In genomic region chr16:31042866-31043265, GRCh38 we compare ENCODE assay signal across 1 cellular context.
TF ChIP-seq lines count a peak whose summit lies in the region.

No MANE protein-coding gene starts in this region.

TF ChIP-seq in WTC11, 78 proteins besides CTCF, POLR2A, EP300 and RAD21 (continued from another document):
- TF ChIP-seq AR (CRISPR knock-in tag; IDR thresholded peaks at IDR 0.05), result no peak
